Comparison of ENCODE assay signal across 15 cellular contexts in genomic region chr2:88811238-88811637, GRCh38.
"Had no signal": no experiment of that assay in that cellular context is flagged by ENCODE, and none has a peak within 500 bp of the region (broad histone marks: within the 10 kb centered on the region; RNA-seq: fewer than 3 reads in every experiment).

No MANE protein-coding gene starts in this region.

- H3K4me1 ChIP-seq: suprapubic skin, thyroid gland had no signal

- H3K4me3 ChIP-seq: ovary, smooth muscle cell, suprapubic skin, thyroid gland had no signal

- H3K4me2 ChIP-seq: smooth muscle cell had no signal

- FAIRE-seq: frontal cortex, urothelium cell line had no signal

- ATAC-seq: left cardiac atrium; natural killer cell; stimulated activated effector memory CD8-positive, alpha-beta T cell treated with anti-CD3 and anti-CD28 coated beads, Interleukin-12 subunit alpha, Interleukin-12 subunit beta, amount 100 ng/mL, for 72 hours; stimulated activated naive CD8-positive, alpha-beta T cell treated with anti-CD3 and anti-CD28 coated beads, Interleukin-15, Interleukin-2, amounts not matched to agents 100 U/mL and 50 U/mL, for 24 hours had no signal

- H3K27me3 ChIP-seq: ovary, suprapubic skin, thyroid gland had no signal

- DNase-seq: glutamatergic neuron; islet precursor cell; left cardiac atrium; natural killer cell; ovary; right cardiac atrium; stimulated activated CD4-positive, alpha-beta T cell treated with anti-CD3 and anti-CD28 coated beads, Interleukin-4, amount 100 ng/mL, for 1 hour; stimulated activated CD8-positive, alpha-beta memory T cell treated with anti-CD3 and anti-CD28 coated beads, Interleukin-4, amount 100 ng/mL, for 48 hours; stimulated activated naive CD8-positive, alpha-beta T cell treated with anti-CD3 and anti-CD28 coated beads, Interleukin-15, Interleukin-2, amounts not matched to agents 100 U/mL and 50 U/mL, for 24 hours; thyroid gland had no signal

- H3K27ac ChIP-seq: ovary, suprapubic skin, thyroid gland had no signal

- H3K9me3 ChIP-seq: ovary, suprapubic skin, thyroid gland had no signal

- H3K36me3 ChIP-seq: ovary, suprapubic skin, thyroid gland had no signal
